In the genomic region with DNA sequence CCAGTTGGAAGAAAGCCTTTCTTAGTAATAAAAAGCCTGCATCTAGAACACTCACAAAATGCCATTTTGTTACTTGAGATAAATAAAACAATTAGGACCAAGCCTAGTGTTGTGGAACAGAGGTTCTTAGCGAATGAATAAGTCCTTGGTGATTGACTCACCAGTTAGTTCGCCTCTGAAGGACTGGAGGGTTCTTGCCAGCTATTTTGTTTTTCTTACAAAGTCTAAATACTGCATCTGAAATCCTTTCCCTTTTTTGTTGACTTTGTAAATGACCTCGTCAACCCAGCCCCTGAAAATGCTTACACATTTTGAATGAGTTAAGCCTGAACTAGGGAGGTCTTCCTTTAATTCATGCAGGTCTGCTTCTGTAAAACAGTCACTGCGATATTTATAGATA, we compare ENCODE assay signal across 11 cellular contexts. TPM values are rescaled to one million over a fixed set of nuclear protein-coding genes. Genes with fewer than 3 reads are reported as not detected.
DNase-seq lines count a peak whose midpoint lies in the region; ATAC-seq and TF ChIP-seq lines count a peak whose summit lies in the region.
"Had no signal": no experiment of that assay in that cellular context is flagged by ENCODE, and none has a peak within 500 bp of the region (broad histone marks: within the 10 kb centered on the region; RNA-seq: fewer than 3 reads in every experiment).

No MANE protein-coding gene starts in this region.

- H3K27ac Mint-ChIP-seq in CD4-positive, alpha-beta T cell, result no peak overlapping the region
- H3K27ac Mint-ChIP-seq: stimulated activated effector memory CD8-positive, alpha-beta T cell treated with anti-CD3 and anti-CD28 coated beads, Interleukin-12 subunit alpha, Interleukin-12 subunit beta, amount 100 ng/mL, for 72 hours had no signal

- H3K9ac ChIP-seq in HCT116 (ENCODE audit: low read length), result 0 out of 2 replicates have a peak overlapping the region, but pooled peaks have one; percentile 26

- peaks cover 0 to 51% of the 10 kb centered on the region in 2 experiments; a peak in 3 of 4 replicates for H3K4me1 ChIP-seq in HCT116 (ENCODE audit: control insufficient read depth in 1 of 2, insufficient read depth in 2 of 2, low read length in 2 of 2)
- H3K4me1 ChIP-seq in foreskin keratinocyte, result peaks cover 31% of the 10 kb centered on the region
- H3K4me1 ChIP-seq in stomach, result peaks cover 63 to 89% (median 78%) of the 10 kb centered on the region in 4 donors
- peaks cover 4% of the 10 kb centered on the region for H3K4me1 ChIP-seq in prostate gland (replicated peaks)

- CTCF ChIA-PET in HCT116 (lab: Charles Lee), result no interaction called here
- CTCF ChIA-PET in CD4-positive, alpha-beta T cell (lab: Charles Lee), result interaction anchor here (1.8 kb wide), 1 partner anchor 16 kb away, joined by 4 read pairs; no protein-coding TSS in a partner anchor

- no peak for TF ChIP-seq EP300 in stomach (IDR thresholded peaks at IDR 0.05)

- no peak overlapping the region for H3K4me3 ChIP-seq in HCT116 (replicated peaks in 1 of 2; ENCODE audit: low read depth in 1 of 2, low read length in 2 of 2)
- no peak overlapping the region for H3K4me3 ChIP-seq in stomach
- H3K4me3 ChIP-seq in prostate gland, result no peak overlapping the region

- peaks cover 73% of the 10 kb centered on the region for H3K36me3 Mint-ChIP-seq in CD4-positive, alpha-beta T cell (ENCODE audit: low read depth)

- H4K20me1 ChIP-seq in HCT116 (ENCODE audit: insufficient read depth), result no peaks in the 10 kb centered on the region

- no peaks in the 10 kb centered on the region for H3K9me2 ChIP-seq in HCT116 (ENCODE audit: insufficient read depth)

- TF ChIP-seq POLR2A in HCT116 (IDR thresholded peaks at IDR 0.05; ENCODE audit: borderline replicate concordance, extremely low read depth, insufficient read depth, insufficient read length), result no peak
- TF ChIP-seq POLR2A in stomach (IDR thresholded peaks at IDR 0.05), result no peak
- TF ChIP-seq POLR2A in prostate gland (IDR thresholded peaks at IDR 0.05), result no peak

- WGBS in stomach, 5 donors, result 46 to 58% (median 56%) methylated on average over 4 of the region's 4 CpGs
- 78% methylated on average over 4 of the region's 4 CpGs for whole genome bisulfite sequencing in prostate gland

- H3K79me2 ChIP-seq in HCT116 (ENCODE audit: insufficient read depth, low read length), result peaks cover 99% of the 10 kb centered on the region

- no peak overlapping the region for H2AFZ ChIP-seq in HCT116 (ENCODE audit: low read depth, low read length, poor library complexity, severe bottlenecking)

- H3K9me3 ChIP-seq in HCT116 (ENCODE audit: control insufficient read depth in 1 of 2, insufficient read depth in 1 of 2, low read depth in 1 of 2, low read length in 2 of 2), result no peaks in the 10 kb centered on the region
- no peaks in the 10 kb centered on the region for H3K9me3 ChIP-seq in stomach
- no peaks in the 10 kb centered on the region for H3K9me3 ChIP-seq in CD4-positive, alpha-beta T cell (ENCODE audit: control insufficient read depth, low read length)
- no peaks in the 10 kb centered on the region for H3K9me3 ChIP-seq in prostate gland

- peaks cover 2% of the 10 kb centered on the region for H3K9me3 Mint-ChIP-seq in CD4-positive, alpha-beta T cell
- H3K9me3 Mint-ChIP-seq: stimulated activated effector memory CD8-positive, alpha-beta T cell treated with anti-CD3 and anti-CD28 coated beads, Interleukin-12 subunit alpha, Interleukin-12 subunit beta, amount 100 ng/mL, for 72 hours had no signal

- H3K4me2 ChIP-seq in HCT116 (ENCODE audit: low read length), result peak overlapping the region; percentile 53

- ATAC-seq in HCT116 (no peak), foreskin keratinocyte (peak; percentile 29), GM19452 (IDR thresholded peaks at IDR 0.05; ENCODE audit: unreplicated experiment) (no peak)
- no peak for ATAC-seq in CD4-positive, alpha-beta T cell (ENCODE audit: poor library complexity)
- ATAC-seq: sciatic nerve; stimulated activated effector memory CD8-positive, alpha-beta T cell treated with anti-CD3 and anti-CD28 coated beads, Interleukin-12 subunit alpha, Interleukin-12 subunit beta, amount 100 ng/mL, for 72 hours had no signal

- intact Hi-C loops in HCT116 (cut with micrococcal nuclease) (no loop called here), stomach (cut with DNase I; ENCODE audit: low total_unique reads) (no loop called here), prostate gland (cut with DNase I) (no loop called here)
- intact Hi-C loops in CD4-positive, alpha-beta T cell (cut with DNase I, micrococcal nuclease), result no loop called here

- DNase-seq in HCT116 (ENCODE audit: low read depth, low spot score), result no peak
- DNase-seq in amniotic epithelial cell (ENCODE audit: low read depth), result peak; percentile 84
- peak in 1 of 2 donors; percentile 54 for DNase-seq in foreskin keratinocyte
- DNase-seq in stomach, result no peak
- DNase-seq in CD4-positive, alpha-beta T cell, result no peak
- no peak for DNase-seq in NCI-H1930 (lab: John Stamatoyannopoulos, UW)
- no peak for DNase-seq in prostate gland (ENCODE audit: low spot score)
- DNase-seq: kidney had no signal

- BruUV-seq in HCT116 (replicated peaks; lab: Mats Ljungman, UMichigan), result no TSS peak

- no peak overlapping the region for H3K4me3 Mint-ChIP-seq in CD4-positive, alpha-beta T cell
- H3K4me3 Mint-ChIP-seq: stimulated activated effector memory CD8-positive, alpha-beta T cell treated with anti-CD3 and anti-CD28 coated beads, Interleukin-12 subunit alpha, Interleukin-12 subunit beta, amount 100 ng/mL, for 72 hours had no signal

- H3K27me3 ChIP-seq in HCT116 (ENCODE audit: insufficient read depth, low read length) (no peaks in the 10 kb centered on the region), foreskin keratinocyte (no peaks in the 10 kb centered on the region), stomach (no peaks in the 10 kb centered on the region), prostate gland (replicated peaks; ENCODE audit: insufficient read depth) (no peaks in the 10 kb centered on the region)
- H3K27me3 ChIP-seq in CD4-positive, alpha-beta T cell (ENCODE audit: control insufficient read depth, insufficient read depth, low read length), result no peaks in the 10 kb centered on the region

- POLR2A ChIA-PET in HCT116 (lab: Charles Lee), result no interaction called here
- POLR2A ChIA-PET in CD4-positive, alpha-beta T cell (lab: Charles Lee), result no interaction called here

- H3K27ac ChIP-seq in HCT116 (ENCODE audit: low read depth, low read length) (no peak overlapping the region; the same call in 1 of the 2 replicates), foreskin keratinocyte (no peak overlapping the region), stomach (peak overlapping the region in 4 of 5 donors; percentile 3 to 85 (median 73)), prostate gland (no peak overlapping the region)
- H3K27ac ChIP-seq in CD4-positive, alpha-beta T cell (ENCODE audit: low read depth, low read length), result no peak overlapping the region

- no peaks in the 10 kb centered on the region; a peak in 1 of 4 replicates for H3K36me3 ChIP-seq in HCT116 (ENCODE audit: control insufficient read depth in 1 of 2, insufficient read depth in 2 of 2, low read length in 2 of 2)
- H3K36me3 ChIP-seq in stomach, result no peaks in the 10 kb centered on the region
- H3K36me3 ChIP-seq in prostate gland, result no peaks in the 10 kb centered on the region

- no peaks in the 10 kb centered on the region for H3K27me3 Mint-ChIP-seq in CD4-positive, alpha-beta T cell

- TF ChIP-seq RAD21 in HCT116 (IDR thresholded peaks at IDR 0.05; ENCODE audit: low read depth), result no peak

- RAD21 ChIA-PET in HCT116 (lab: Charles Lee; ENCODE audit: low non-redundant PET in 1 of 2, low total read pairs in 2 of 2, uncharacterized antibody in 2 of 2, unreplicated experiment in 2 of 2), result no interaction called here

- peaks cover 6% of the 10 kb centered on the region for H3K4me1 Mint-ChIP-seq in CD4-positive, alpha-beta T cell (ENCODE audit: low read depth)

- TF ChIP-seq CTCF in HCT116 (IDR thresholded peaks at IDR 0.05 in 2 of 3, conservative IDR thresholded peaks at IDR 0.05 in 1 of 3; ENCODE audit: borderline replicate concordance in 1 of 3, insufficient read depth in 1 of 3, low read depth in 2 of 3, low read length in 2 of 3) (no peak), foreskin keratinocyte (conservative IDR thresholded peaks at IDR 0.05) (no peak), stomach (IDR thresholded peaks at IDR 0.05) (no peak), prostate gland (IDR thresholded peaks at IDR 0.05) (no peak)
- TF ChIP-seq CTCF in CD4-positive, alpha-beta T cell (IDR thresholded peaks at IDR 0.05), result no peak

TF ChIP-seq in HCT116, 20 proteins besides CTCF, POLR2A, EP300 and RAD21 (continues in another document):
- TF ChIP-seq, protein P1, sequence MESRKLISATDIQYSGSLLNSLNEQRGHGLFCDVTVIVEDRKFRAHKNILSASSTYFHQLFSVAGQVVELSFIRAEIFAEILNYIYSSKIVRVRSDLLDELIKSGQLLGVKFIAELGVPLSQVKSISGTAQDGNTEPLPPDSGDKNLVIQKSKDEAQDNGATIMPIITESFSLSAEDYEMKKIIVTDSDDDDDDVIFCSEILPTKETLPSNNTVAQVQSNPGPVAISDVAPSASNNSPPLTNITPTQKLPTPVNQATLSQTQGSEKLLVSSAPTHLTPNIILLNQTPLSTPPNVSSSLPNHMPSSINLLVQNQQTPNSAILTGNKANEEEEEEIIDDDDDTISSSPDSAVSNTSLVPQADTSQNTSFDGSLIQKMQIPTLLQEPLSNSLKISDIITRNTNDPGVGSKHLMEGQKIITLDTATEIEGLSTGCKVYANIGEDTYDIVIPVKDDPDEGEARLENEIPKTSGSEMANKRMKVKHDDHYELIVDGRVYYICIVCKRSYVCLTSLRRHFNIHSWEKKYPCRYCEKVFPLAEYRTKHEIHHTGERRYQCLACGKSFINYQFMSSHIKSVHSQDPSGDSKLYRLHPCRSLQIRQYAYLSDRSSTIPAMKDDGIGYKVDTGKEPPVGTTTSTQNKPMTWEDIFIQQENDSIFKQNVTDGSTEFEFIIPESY (IDR thresholded peaks at IDR 0.05; ENCODE audit: extremely low read depth, insufficient replicate concordance, low read length), result no peak
- no peak for TF ChIP-seq JUND (IDR thresholded peaks at IDR 0.05)
- TF ChIP-seq, protein P2, sequence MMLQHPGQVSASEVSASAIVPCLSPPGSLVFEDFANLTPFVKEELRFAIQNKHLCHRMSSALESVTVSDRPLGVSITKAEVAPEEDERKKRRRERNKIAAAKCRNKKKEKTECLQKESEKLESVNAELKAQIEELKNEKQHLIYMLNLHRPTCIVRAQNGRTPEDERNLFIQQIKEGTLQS (IDR thresholded peaks at IDR 0.05), result no peak

RNA-seq across cellular contexts. Expression of a gene that starts 45.1 kb away (rescaled TPM):
- total RNA-seq in HCT116 (2021; ENCODE audit: unreplicated experiment) (27.3 TPM), foreskin keratinocyte (27.9 and 30.8 TPM in 2 replicates), stomach (100 to 1,000 TPM in 2 of 5 donors, 10 to 100 TPM in 2, 1 to 10 TPM in 1; 9.8 to 118 (median 77.5) TPM), prostate gland (10 to 100 TPM; 56.6 to 62.8 TPM)
- polyA plus RNA-seq in HCT116 (2012), result 10.0 and 12.3 TPM in 2 replicates
- polyA plus RNA-seq in foreskin keratinocyte (10.5 and 13.0 TPM in 2 replicates), stomach (10 to 100 TPM; 15.4 to 17.9 (median 17.1) TPM)
- 10 to 100 TPM; 41.9 to 44.3 TPM for total RNA-seq in CD4-positive, alpha-beta T cell

RNA-seq across cellular contexts. Expression of a gene that starts 49.5 kb away (rescaled TPM):
- total RNA-seq in HCT116 (2021; ENCODE audit: unreplicated experiment) (40.8 TPM), foreskin keratinocyte (17.4 and 17.5 TPM in 2 replicates), stomach (10 to 100 TPM; 10.1 to 91.1 (median 25.3) TPM), prostate gland (10 to 100 TPM; 34.2 to 40.2 TPM)
- 18.7 and 23.4 TPM in 2 replicates for polyA plus RNA-seq in HCT116 (2012)
- polyA plus RNA-seq in foreskin keratinocyte (2.6 and 3.0 TPM in 2 replicates), stomach (1 to 10 TPM; 2.3 to 3.7 (median 3.4) TPM)
- 10 to 100 TPM; 13.6 to 14.8 TPM for total RNA-seq in CD4-positive, alpha-beta T cell

Comparison
In these comparisons a context has a peak if more than half of its experiments do, and no peak if none do; other contexts are left out.
1. H3K27ac ChIP-seq: peak in stomach (4 of 5); none in HCT116 (single experiment), foreskin keratinocyte (single experiment), CD4-positive, alpha-beta T cell (single experiment) and prostate gland (0 of 2).